Comparison of ENCODE assay signal across 9 cellular contexts in the genomic region with DNA sequence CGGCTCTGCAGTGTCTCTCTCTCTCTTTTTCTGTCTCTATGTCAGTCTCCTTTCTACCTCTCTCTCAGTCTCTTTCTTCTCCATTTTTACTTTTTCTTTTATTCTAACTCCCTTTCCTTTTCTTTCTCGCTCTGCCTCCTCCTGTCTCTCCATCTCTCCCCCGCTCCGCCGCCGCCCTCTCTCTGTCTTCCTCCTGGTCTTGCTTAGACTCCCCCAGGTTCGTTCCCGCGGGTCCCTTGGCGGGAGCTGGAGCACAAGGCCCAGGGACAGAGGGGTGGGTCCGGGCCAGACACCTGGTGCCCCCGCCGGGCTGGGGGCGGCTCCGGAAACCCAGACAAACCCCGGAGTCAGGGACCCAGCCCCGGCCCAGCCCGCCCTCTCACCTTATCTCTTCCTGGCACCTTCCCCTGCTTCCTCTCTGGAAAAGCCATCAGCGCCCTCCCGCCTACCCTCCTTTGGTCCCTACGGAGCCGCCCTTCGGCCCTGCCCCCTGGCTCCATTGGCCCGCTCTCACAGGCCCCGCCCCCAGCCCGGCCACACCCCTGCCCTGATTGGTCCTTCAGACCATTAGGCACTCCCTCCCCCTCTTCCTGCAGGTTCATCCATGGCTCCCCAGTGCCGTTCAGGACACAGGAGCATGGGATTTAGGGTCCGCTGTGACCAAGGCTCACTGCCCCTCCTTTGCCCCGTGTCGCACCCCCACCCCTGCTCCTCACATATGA. TPM values are rescaled to one million over a fixed set of nuclear protein-coding genes. Genes with fewer than 3 reads are reported as not detected.
A peak's percentile ranks its signal among the peaks of the same experiment; 100 is the strongest.
DNase-seq lines count a peak whose midpoint lies in the region; FAIRE-seq and TF ChIP-seq lines count a peak whose summit lies in the region.
"Had no signal": no experiment of that assay in that cellular context is flagged by ENCODE, and none has a peak within 500 bp of the region (broad histone marks: within the 10 kb centered on the region; RNA-seq: fewer than 3 reads in every experiment).

No MANE protein-coding gene starts in this region.

- no peak overlapping the region for H3K56ac ChIP-seq in H1 (replicated peaks; ENCODE audit: insufficient read length, low read depth, low read length)

- TF ChIP-seq CTCF in H1 (IDR thresholded peaks at IDR 0.05; ENCODE audit: control extremely low read depth in 1 of 3, insufficient read depth in 1 of 3, low read depth in 1 of 3, low read length in 3 of 3), result no peak

- no peak overlapping the region; the same call in 1 of the 2 replicates for H3K27ac ChIP-seq in H1 (ENCODE audit: low read depth, low read length)
- H3K27ac ChIP-seq in thymus (ENCODE audit: low read depth), result peak overlapping the region; percentile 69
- H3K27ac ChIP-seq: C4-2B had no signal

- H3K9ac ChIP-seq in H1 (replicated peaks in 1 of 4; ENCODE audit: extremely low read depth in 1 of 4, low read depth in 3 of 4, low read length in 3 of 4), result peak overlapping the region in 2 of 4 experiments; percentile 35 to 54; a peak in 2 of 7 replicates
- peak overlapping the region; percentile 60 for H3K9ac ChIP-seq in mucosa of stomach (ENCODE audit: low read length)

- H2BK12ac ChIP-seq in H1 (ENCODE audit: low read depth, low read length), result peak overlapping the region; percentile 80; the same call in 1 of the 2 replicates

- POLR2A ChIA-PET in H1 (lab: Charles Lee; ENCODE audit: partially characterized antibody), result interaction anchor here (0.7 to 2.7 kb wide), 8 partner anchors 11 to 214 kb away, joined by 3 to 8 read pairs (median 4); partner anchors contain the start of genes EHD2 and NOP53

- no peaks in the 10 kb centered on the region for H4K20me1 ChIP-seq in H1 (replicated peaks in 1 of 2; ENCODE audit: control insufficient read depth in 1 of 2, insufficient read depth in 2 of 2, low read length in 2 of 2)

- WGBS in H1 (ENCODE audit: extremely low coverage in 1 of 2, insufficient coverage in 1 of 2, insufficient read length in 1 of 2, insufficient replicate concordance in 2 of 2, low coverage in 1 of 2, low lambda C conversion rate in 2 of 2, missing lambda C conversion rate in 1 of 2), 2 experiments, result 17% methylated on average over 17 of the region's 30 CpGs; no CpG with 5 or more reads in 1 of the 2 experiments
- 8% methylated on average over 30 of the region's 30 CpGs for WGBS in thymus

- H3K79me2 ChIP-seq in H1 (ENCODE audit: control insufficient read depth in 1 of 2, insufficient read depth in 2 of 2, low read length in 2 of 2), result no peaks in the 10 kb centered on the region

- H3K23me2 ChIP-seq in H1 (ENCODE audit: low read depth, low read length), result peaks cover 5% of the 10 kb centered on the region; the same call in 1 of the 2 replicates

- no peak for FAIRE-seq in H1 (lab: Jason Lieb, UNC)

- H3K36me3 ChIP-seq in H1 (ENCODE audit: control insufficient read depth in 2 of 4, insufficient read depth in 4 of 4, low read length in 3 of 4), result no peaks in the 10 kb centered on the region
- H3K36me3 ChIP-seq in mucosa of stomach (ENCODE audit: control insufficient read depth, insufficient read depth, low read length), result no peaks in the 10 kb centered on the region
- H3K36me3 ChIP-seq in thymus (ENCODE audit: control insufficient read depth, insufficient read depth), result no peaks in the 10 kb centered on the region

- 0 out of 2 replicates have a peak overlapping the region, but pooled peaks have one; percentile 13 for H2BK15ac ChIP-seq in H1 (ENCODE audit: low read length)

- H2BK5ac ChIP-seq in H1 (ENCODE audit: low read depth, low read length), result no peak overlapping the region

- H3K4me3 ChIP-seq in H1 (ENCODE audit: extremely low read depth in 1 of 4, insufficient read depth in 2 of 4, low read depth in 3 of 4, low read length in 4 of 4) (peak overlapping the region; percentile 41 to 73 (median 62)), mucosa of stomach (ENCODE audit: low read length) (peak overlapping the region; percentile 19), thymus (ENCODE audit: low read length) (peak overlapping the region; percentile 42)

- CTCF ChIA-PET in H1 (lab: Charles Lee; ENCODE audit: partially characterized antibody), result interaction anchor here (15.9 kb wide), 1 partner anchor 15 kb away, joined by 143 read pairs; the partner anchor contains the start of gene EHD2

- DNase-seq in NCI-H345 (lab: John Stamatoyannopoulos, UW), result peak; percentile 31
- DNase-seq in NCI-H345 treated with DMSO at 0.1 percent for 48 hours (lab: John Stamatoyannopoulos, UW; ENCODE audit: unreplicated experiment), result no peak
- DNase-seq in activated CD4-positive, alpha-beta T cell treated with anti-CD3 and anti-CD28 coated beads for 48 hours, result peak; percentile 87
- DNase-seq in H1 (ENCODE audit: low read depth in 1 of 2, low spot score in 2 of 2), result peak in 1 of 2 experiments; percentile 96
- DNase-seq in amniotic stem cell (lab: John Stamatoyannopoulos, UW), result no peak
- DNase-seq in effector CD8-positive, alpha-beta T cell (lab: John Stamatoyannopoulos, UW), result no peak

- no peaks in the 10 kb centered on the region for H3K9me3 ChIP-seq in H1 (ENCODE audit: insufficient read depth in 2 of 2, low read depth in 1 of 2, low read length in 1 of 2)
- H3K9me3 ChIP-seq in mucosa of stomach (ENCODE audit: control insufficient read depth, low read length), result no peaks in the 10 kb centered on the region
- H3K9me3 ChIP-seq in thymus (ENCODE audit: control insufficient read depth), result no peaks in the 10 kb centered on the region

- peak overlapping the region; percentile 70 for H4K91ac ChIP-seq in H1 (replicated peaks; ENCODE audit: insufficient read length, low read length)

- H2AK5ac ChIP-seq in H1 (ENCODE audit: low read depth, low read length), result no peak overlapping the region

- peak in 1 of 2 experiments; percentile 53; a peak in 1 of 3 replicates for TF ChIP-seq POLR2A in H1 (IDR thresholded peaks at IDR 0.05; ENCODE audit: control extremely low read depth in 1 of 2, low read depth in 2 of 2, low read length in 2 of 2)

- no peaks in the 10 kb centered on the region; the same call in 1 of the 2 replicates for H3K79me1 ChIP-seq in H1 (ENCODE audit: low read depth, low read length)

- no peak for TF ChIP-seq RAD21 in H1 (IDR thresholded peaks at IDR 0.05 in 1 of 2, conservative IDR thresholded peaks at IDR 0.05 in 1 of 2; ENCODE audit: low read depth in 2 of 2, low read length in 2 of 2)

- no peak overlapping the region for H2BK20ac ChIP-seq in H1 (ENCODE audit: low read length)

- H3K23ac ChIP-seq in H1 (ENCODE audit: insufficient read length), result no peak overlapping the region

- H3K4ac ChIP-seq in H1 (replicated peaks; ENCODE audit: insufficient read length, low read depth, low read length), result no peak overlapping the region

- no peak overlapping the region for H4K5ac ChIP-seq in H1 (ENCODE audit: insufficient read length, low read depth, low read length)

- H3K4me1 ChIP-seq in H1 (replicated peaks in 1 of 4; ENCODE audit: control insufficient read depth in 3 of 4, insufficient read depth in 4 of 4, low read length in 3 of 4) (peaks cover 0 to 9% (median 5%) of the 10 kb centered on the region in 4 experiments; a peak in 2 of 7 replicates), mucosa of stomach (ENCODE audit: control insufficient read depth, insufficient read depth, low read length) (peaks cover 27% of the 10 kb centered on the region), thymus (ENCODE audit: control insufficient read depth, insufficient read depth, low read length) (peaks cover 10% of the 10 kb centered on the region)

- no peaks in the 10 kb centered on the region for H3K27me3 ChIP-seq in H1 (replicated peaks in 1 of 4; ENCODE audit: control insufficient read depth in 3 of 4, extremely low read depth in 1 of 4, insufficient read depth in 3 of 4, low read length in 3 of 4)
- no peaks in the 10 kb centered on the region for H3K27me3 ChIP-seq in mucosa of stomach (ENCODE audit: control insufficient read depth, insufficient read depth, low read length)
- no peaks in the 10 kb centered on the region for H3K27me3 ChIP-seq in thymus (ENCODE audit: control insufficient read depth, insufficient read depth)

- TF ChIP-seq EP300 in H1 (IDR thresholded peaks at IDR 0.05; ENCODE audit: borderline replicate concordance in 1 of 2, low read depth in 2 of 2, low read length in 2 of 2), result no peak

- H3K18ac ChIP-seq in H1 (ENCODE audit: extremely low read depth, low read length), result no peak overlapping the region

- H4K8ac ChIP-seq in H1 (ENCODE audit: extremely low read depth, insufficient read depth, low read length), result peak overlapping the region; percentile 76; the same call in 1 of the 2 replicates

- H2BK120ac ChIP-seq in H1 (replicated peaks; ENCODE audit: low read depth, low read length), result no peak overlapping the region

- H3K14ac ChIP-seq in H1 (ENCODE audit: insufficient read length), result no peak overlapping the region

- peak overlapping the region; percentile 74 to 97 for H3K4me2 ChIP-seq in H1 (ENCODE audit: insufficient read depth in 1 of 2, low read depth in 2 of 2, low read length in 2 of 2)

- no peak overlapping the region for H2AFZ ChIP-seq in H1 (ENCODE audit: low read length)

RNA-seq across cellular contexts. Expression of gene NOP53, which starts 15.4 kb away (rescaled TPM):
- total RNA-seq in H1 (2021; fragmentation: NEBNext Ultra II Directional; extraction: Animal tissue kit (Norgen Biotek cat#: 25700)), result 245 and 262 TPM in 2 replicates
- polyA plus RNA-seq in H1 (2011; rRNA removed), result 107 and 220 TPM in 2 replicates
- 290 TPM for polyA plus RNA-seq in H1 (2011; cell fraction: cytosol; rRNA removed)
- polyA plus RNA-seq in H1 (2011; cell fraction: nucleus; rRNA removed), result 223 TPM
- polyA plus RNA-seq in H1 (2012, experiment 1 of 2), result 377 to 540 TPM (median 444 TPM) in 4 replicates
- 373 TPM for polyA plus RNA-seq in H1 (2012, experiment 2 of 2)
- 261 TPM for polyA plus RNA-seq in H1 (2013, experiment 1 of 2)
- polyA plus RNA-seq in H1 (2013, experiment 2 of 2), result 273 TPM
- polyA minus RNA-seq in H1 (2011; rRNA and poly(A)+ RNA removed), result 54.9 and 63.7 TPM in 2 replicates
- polyA minus RNA-seq in H1 (2011; cell fraction: cytosol; rRNA and poly(A)+ RNA removed), result 173 TPM
- 99.3 TPM for polyA minus RNA-seq in H1 (2011; cell fraction: nucleus; rRNA and poly(A)+ RNA removed)
- 621 TPM for polyA plus RNA-seq in thymus

RNA-seq across cellular contexts. Expression of gene EHD2, which starts 16.7 kb away (rescaled TPM):
- 13.0 and 14.3 TPM in 2 replicates for total RNA-seq in H1 (2021; fragmentation: NEBNext Ultra II Directional; extraction: Animal tissue kit (Norgen Biotek cat#: 25700))
- polyA plus RNA-seq in H1 (2011; rRNA removed) (4.5 and 12.4 TPM in 2 replicates), thymus (14.2 TPM)
- polyA plus RNA-seq in H1 (2011; cell fraction: cytosol; rRNA removed), result 4.1 TPM
- polyA plus RNA-seq in H1 (2011; cell fraction: nucleus; rRNA removed), result 5.8 TPM
- 9.5 to 14.8 TPM (median 12.7 TPM) in 4 replicates for polyA plus RNA-seq in H1 (2012, experiment 1 of 2)
- 12.0 TPM for polyA plus RNA-seq in H1 (2012, experiment 2 of 2)
- 9.9 TPM for polyA plus RNA-seq in H1 (2013, experiment 1 of 2)
- 9.4 TPM for polyA plus RNA-seq in H1 (2013, experiment 2 of 2)
- polyA minus RNA-seq in H1 (2011; rRNA and poly(A)+ RNA removed), result 4.0 and 4.8 TPM in 2 replicates
- 10.6 TPM for polyA minus RNA-seq in H1 (2011; cell fraction: cytosol; rRNA and poly(A)+ RNA removed)
- polyA minus RNA-seq in H1 (2011; cell fraction: nucleus; rRNA and poly(A)+ RNA removed), result 5.7 TPM

RNA-seq across cellular contexts. Expression of gene SELENOW, which starts 48.5 kb away (rescaled TPM):
- total RNA-seq in H1 (2021; fragmentation: NEBNext Ultra II Directional; extraction: Animal tissue kit (Norgen Biotek cat#: 25700)), result 361 and 371 TPM in 2 replicates
- 588 and 709 TPM in 2 replicates for polyA plus RNA-seq in H1 (2011; rRNA removed)
- polyA plus RNA-seq in H1 (2011; cell fraction: cytosol; rRNA removed), result 652 TPM
- 471 TPM for polyA plus RNA-seq in H1 (2011; cell fraction: nucleus; rRNA removed)
- polyA plus RNA-seq in H1 (2012, experiment 1 of 2), result 211 to 357 TPM (median 346 TPM) in 4 replicates
- 655 TPM for polyA plus RNA-seq in H1 (2012, experiment 2 of 2)
- 479 TPM for polyA plus RNA-seq in H1 (2013, experiment 1 of 2)
- 488 TPM for polyA plus RNA-seq in H1 (2013, experiment 2 of 2)
- 94.3 and 112 TPM in 2 replicates for polyA minus RNA-seq in H1 (2011; rRNA and poly(A)+ RNA removed)
- polyA minus RNA-seq in H1 (2011; cell fraction: cytosol; rRNA and poly(A)+ RNA removed), result 88.6 TPM
- 76.1 TPM for polyA minus RNA-seq in H1 (2011; cell fraction: nucleus; rRNA and poly(A)+ RNA removed)
- polyA plus RNA-seq in thymus, result 349 TPM

Comparison
In these comparisons a context has a peak if more than half of its experiments do, and no peak if none do; other contexts are left out.
1. DNase-seq: peak in NCI-H345 (single experiment) and activated CD4-positive, alpha-beta T cell treated with anti-CD3 and anti-CD28 coated beads for 48 hours (single experiment); none in NCI-H345 treated with DMSO at 0.1 percent for 48 hours (single experiment), amniotic stem cell (single experiment) and effector CD8-positive, alpha-beta T cell (single experiment).
2. Peak in every context shown above with its lines, with median percentiles within 50 percentile points of each other: H3K4me3 ChIP-seq.